Comparison of ENCODE assay signal across 9 cellular contexts in genomic region chr11:2989551-2989950, GRCh38. TPM values are rescaled to one million over a fixed set of nuclear protein-coding genes. Genes with fewer than 3 reads are reported as not detected.
A peak's percentile ranks its signal among the peaks of the same experiment; 100 is the strongest.
DNase-seq lines count a peak whose midpoint lies in the region; TF ChIP-seq lines count a peak whose summit lies in the region.
"Had no signal": no experiment of that assay in that cellular context is flagged by ENCODE, and none has a peak within 500 bp of the region (broad histone marks: within the 10 kb centered on the region; RNA-seq: fewer than 3 reads in every experiment).

No MANE protein-coding gene starts in this region.

- H3K27ac ChIP-seq in KMS-11 (peak overlapping the region; percentile 84), breast epithelium (peak overlapping the region; percentile 56 to 97)

- H4K20me1 ChIP-seq in KMS-11 (ENCODE audit: insufficient read depth), result peaks cover 22% of the 10 kb centered on the region

- H3K9me3 ChIP-seq in BE2C (no peaks in the 10 kb centered on the region), breast epithelium (no peaks in the 10 kb centered on the region), mucosa of stomach (ENCODE audit: control insufficient read depth, low read length) (no peaks in the 10 kb centered on the region)
- H3K9me3 ChIP-seq: SJSA1 had no signal

- intact Hi-C loops in breast epithelium (cut with DNase I; ENCODE audit: low total_unique reads), result no loop called here

- H3K9ac ChIP-seq in KMS-11, result peak overlapping the region; percentile 86
- H3K9ac ChIP-seq in mucosa of stomach (ENCODE audit: low read length), result peak overlapping the region; percentile 84

- no peaks in the 10 kb centered on the region for H3K36me3 ChIP-seq in BE2C
- H3K36me3 ChIP-seq in KMS-11 (ENCODE audit: insufficient read depth), result peaks cover 3% of the 10 kb centered on the region; the same call in 1 of the 2 replicates
- H3K36me3 ChIP-seq in breast epithelium, result no peaks in the 10 kb centered on the region
- H3K36me3 ChIP-seq in mucosa of stomach (ENCODE audit: control insufficient read depth, insufficient read depth, low read length), result no peaks in the 10 kb centered on the region

- DNase-seq in BE2C, result no peak
- DNase-seq in breast epithelium (ENCODE audit: low spot score in 2 of 2), result no peak
- no peak for DNase-seq in stimulated activated naive CD4-positive, alpha-beta T cell (lab: John Stamatoyannopoulos, UW)
- DNase-seq in NCI-H1105 (lab: John Stamatoyannopoulos, UW), result no peak
- no peak for DNase-seq in HUDEP-2 (lab: John Stamatoyannopoulos, UW; ENCODE audit: unreplicated experiment in 76 of 76)
- DNase-seq in stimulated activated CD8-positive, alpha-beta memory T cell treated with anti-CD3 and anti-CD28 coated beads, Interleukin-4, amount 100 ng/mL, for 48 hours, result no peak

- H3K4me3 ChIP-seq in BE2C (ENCODE audit: low read depth, low read length) (peak overlapping the region; percentile 73), KMS-11 (IDR thresholded peaks at IDR 0.05; ENCODE audit: insufficient read depth, low read depth, low read length) (no peak overlapping the region), breast epithelium (peak overlapping the region in 2 of 3 donors; percentile 78 to 91), mucosa of stomach (ENCODE audit: low read length) (no peak overlapping the region)

- no peak overlapping the region for H2AFZ ChIP-seq in KMS-11 (ENCODE audit: low read depth)

- H3K4me1 ChIP-seq in BE2C, result no peaks in the 10 kb centered on the region
- peaks cover 56% of the 10 kb centered on the region for H3K4me1 ChIP-seq in KMS-11 (ENCODE audit: low read depth, poor library complexity, severe bottlenecking)
- peaks cover 0 to 4% of the 10 kb centered on the region in 2 donors for H3K4me1 ChIP-seq in breast epithelium
- peaks cover 27% of the 10 kb centered on the region for H3K4me1 ChIP-seq in mucosa of stomach (ENCODE audit: control insufficient read depth, insufficient read depth, low read length)

- no peak for TF ChIP-seq CTCF in BE2C (IDR thresholded peaks at IDR 0.05; ENCODE audit: low read depth, low read length)
- TF ChIP-seq CTCF in KMS-11 (conservative IDR thresholded peaks at IDR 0.05; ENCODE audit: low read depth, low read length), result no peak
- TF ChIP-seq CTCF in breast epithelium (IDR thresholded peaks at IDR 0.05), result no peak

- TF ChIP-seq POLR2A in breast epithelium (IDR thresholded peaks at IDR 0.05), result no peak

- H3K27me3 ChIP-seq in BE2C, result no peaks in the 10 kb centered on the region
- no peaks in the 10 kb centered on the region for H3K27me3 ChIP-seq in KMS-11 (ENCODE audit: insufficient read depth, low read depth)
- H3K27me3 ChIP-seq in breast epithelium, result no peaks in the 10 kb centered on the region
- H3K27me3 ChIP-seq in mucosa of stomach (ENCODE audit: control insufficient read depth, insufficient read depth, low read length), result no peaks in the 10 kb centered on the region
- H3K27me3 ChIP-seq: SJSA1 had no signal

- peak overlapping the region; percentile 77 for H3K4me2 ChIP-seq in KMS-11

- peaks cover 73% of the 10 kb centered on the region for H3K79me2 ChIP-seq in KMS-11 (ENCODE audit: insufficient read depth, low read depth)

RNA-seq across cellular contexts. Expression of gene NAP1L4, which starts 2.6 kb away (rescaled TPM):
- 54.2 TPM for polyA plus RNA-seq in BE2C (2012; ENCODE audit: insufficient read depth, insufficient read length, low read depth)
- 100 to 1,000 TPM in 1 of 3 donors, 10 to 100 TPM in 2; 87.1 to 167 (median 98.3) TPM for total RNA-seq in breast epithelium

Comparison
In these comparisons a context has a peak if more than half of its experiments do, and no peak if none do; other contexts are left out.
1. H3K4me3 ChIP-seq: peak in BE2C (single experiment) and breast epithelium (2 of 3); none in KMS-11 (single experiment) and mucosa of stomach (single experiment).